18 cellular contexts compared by ENCODE assay signal in the genomic region with DNA sequence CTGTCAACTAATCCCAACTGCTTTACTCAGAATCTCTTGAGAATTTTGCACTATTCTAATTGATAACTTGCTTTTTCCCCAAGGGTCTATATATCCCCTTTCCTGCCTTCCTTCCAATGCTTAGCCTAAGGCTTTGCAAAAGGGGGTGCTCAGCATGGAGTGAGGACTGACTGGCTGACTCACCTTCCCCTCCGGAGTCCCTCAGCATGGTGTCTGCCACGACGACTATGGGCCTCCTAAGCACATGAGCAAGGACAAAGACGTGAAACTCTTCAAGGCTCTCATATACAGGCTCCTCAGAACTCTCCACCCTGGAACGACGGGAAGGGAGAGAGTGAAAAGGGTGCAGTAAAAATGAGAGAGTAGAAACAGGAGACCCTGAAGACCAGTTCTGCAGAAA. TPM values are rescaled to one million over a fixed set of nuclear protein-coding genes. Genes with fewer than 3 reads are reported as not detected.
DNase-seq lines count a peak whose midpoint lies in the region; TF ChIP-seq lines count a peak whose summit lies in the region.
"Had no signal": no experiment of that assay in that cellular context is flagged by ENCODE, and none has a peak within 500 bp of the region (broad histone marks: within the 10 kb centered on the region; RNA-seq: fewer than 3 reads in every experiment).

No MANE protein-coding gene starts in this region.

- WGBS in mammary epithelial cell (ENCODE audit: low coverage, missing lambda C conversion rate), result 85% methylated on average over 6 of the region's 6 CpGs

- peaks cover 75% of the 10 kb centered on the region for H3K36me3 Mint-ChIP-seq in MCF 10A (ENCODE audit: insufficient read depth, unreplicated experiment)
- H3K36me3 Mint-ChIP-seq in nephron progenitor cell (ENCODE audit: low read depth), result peaks cover 86% of the 10 kb centered on the region
- peaks cover 27% of the 10 kb centered on the region for H3K36me3 Mint-ChIP-seq in activated CD4-positive, alpha-beta memory T cell treated with anti-CD3 and anti-CD28 coated beads, Interleukin-2, amount 10 ng/mL, durations not matched to agents 7 days and 5 days (ENCODE audit: low read depth)

- H3K4me1 Mint-ChIP-seq in MCF 10A (ENCODE audit: insufficient read depth, unreplicated experiment) (no peaks in the 10 kb centered on the region), nephron progenitor cell (no peaks in the 10 kb centered on the region)
- no peaks in the 10 kb centered on the region for H3K4me1 Mint-ChIP-seq in activated CD4-positive, alpha-beta memory T cell treated with anti-CD3 and anti-CD28 coated beads, Interleukin-2, amount 10 ng/mL, durations not matched to agents 7 days and 5 days

- no peak overlapping the region for H2AFZ ChIP-seq in mammary epithelial cell (ENCODE audit: low read depth, low read length)

- H3K27ac Mint-ChIP-seq in MCF 10A (ENCODE audit: low read depth, unreplicated experiment) (peak overlapping the region; percentile 20), nephron progenitor cell (peak overlapping the region; percentile 36)
- no peak overlapping the region for H3K27ac Mint-ChIP-seq in activated CD4-positive, alpha-beta memory T cell treated with anti-CD3 and anti-CD28 coated beads, Interleukin-2, amount 10 ng/mL, durations not matched to agents 7 days and 5 days
- H3K27ac Mint-ChIP-seq: CD4-positive, alpha-beta T cell had no signal

- H4K20me1 ChIP-seq in mammary epithelial cell (ENCODE audit: insufficient read depth, low read length), result no peaks in the 10 kb centered on the region
- H4K20me1 ChIP-seq: BLaER1 treated with 17β-estradiol and CSF1 and Interleukin-3, amounts not matched to agents 10 nM and 100 nM had no signal

- TF ChIP-seq CTCF in MCF 10A (IDR thresholded peaks at IDR 0.05; ENCODE audit: unreplicated experiment), result no peak
- TF ChIP-seq CTCF in mammary epithelial cell (conservative IDR thresholded peaks at IDR 0.05 in 1 of 2, IDR thresholded peaks at IDR 0.05 in 1 of 2; ENCODE audit: extremely low read depth in 1 of 2, insufficient read depth in 1 of 2, low read depth in 1 of 2, low read length in 2 of 2), result no peak
- no peak for TF ChIP-seq CTCF in nephron progenitor cell (IDR thresholded peaks at IDR 0.05)

- intact Hi-C loops in MCF 10A (cut with micrococcal nuclease) (no loop called here), mammary epithelial cell (cut with micrococcal nuclease) (no loop called here)

- H3K79me2 ChIP-seq in mammary epithelial cell (ENCODE audit: insufficient read depth, low read length), result no peaks in the 10 kb centered on the region

- H3K4me2 ChIP-seq in mammary epithelial cell (ENCODE audit: insufficient read depth, low read depth, low read length), result no peak overlapping the region
- H3K4me2 ChIP-seq: BLaER1 treated with 17β-estradiol and CSF1 and Interleukin-3, amounts not matched to agents 10 nM and 100 nM had no signal

- no TSS peak for BruUV-seq in MCF 10A (replicated peaks; lab: Mats Ljungman, UMichigan)
- BruUV-seq in mammary epithelial cell (replicated peaks; lab: Mats Ljungman, UMichigan), result no TSS peak

- H3K27ac ChIP-seq in mammary epithelial cell (ENCODE audit: insufficient read depth, low read depth, low read length) (no peak overlapping the region), SK-N-MC (peak overlapping the region; percentile 88)
- H3K27ac ChIP-seq: BLaER1 treated with 17β-estradiol and CSF1 and Interleukin-3, amounts not matched to agents 10 nM and 100 nM had no signal

- CTCF ChIA-PET in MCF 10A (lab: Yijun Ruan, JAX), result interaction anchor here (0.6 to 2.5 kb wide), 2 partner anchors 12 to 237 kb away, joined by 3 to 7 read pairs; no protein-coding TSS in a partner anchor
- CTCF ChIA-PET in mammary epithelial cell (lab: Charles Lee; ENCODE audit: low non-redundant PET), result no interaction called here
- CTCF ChIA-PET in activated CD4-positive, alpha-beta memory T cell treated with anti-CD3 and anti-CD28 coated beads, Interleukin-2, amount 10 ng/mL, durations not matched to agents 7 days and 5 days (lab: Charles Lee), result no interaction called here

- dilution Hi-C loops in mammary epithelial cell (cut with HindIII; ENCODE audit: low sequenced_read_pairs), result no loop called here

- no peak overlapping the region for H3K4me3 Mint-ChIP-seq in MCF 10A (ENCODE audit: unreplicated experiment)
- no peak overlapping the region for H3K4me3 Mint-ChIP-seq in nephron progenitor cell
- no peak overlapping the region for H3K4me3 Mint-ChIP-seq in activated CD4-positive, alpha-beta memory T cell treated with anti-CD3 and anti-CD28 coated beads, Interleukin-2, amount 10 ng/mL, durations not matched to agents 7 days and 5 days
- H3K4me3 Mint-ChIP-seq: CD4-positive, alpha-beta T cell had no signal

- no peaks in the 10 kb centered on the region for H3K27me3 ChIP-seq in mammary epithelial cell (ENCODE audit: insufficient read depth, low read length)
- H3K27me3 ChIP-seq: BLaER1 treated with 17β-estradiol and CSF1 and Interleukin-3, amounts not matched to agents 10 nM and 100 nM had no signal

- H3K4me3 ChIP-seq in mammary epithelial cell (replicated peaks in 1 of 3; ENCODE audit: insufficient read depth in 1 of 3, low read depth in 2 of 3, low read length in 3 of 3) (no peak overlapping the region), SK-N-MC (no peak overlapping the region)
- H3K4me3 ChIP-seq: BLaER1 treated with 17β-estradiol and CSF1 and Interleukin-3, amounts not matched to agents 10 nM and 100 nM; GM12878 had no signal

- in situ Hi-C loops in mammary epithelial cell (cut with MboI; ENCODE audit: low sequenced_read_pairs in 2 of 2), result loop anchor here in 1 of 2 donors (25.0 kb wide), 2 partner anchors 113 to 237 kb away; a partner anchor contains a TSS

- H3K36me3 ChIP-seq in mammary epithelial cell (ENCODE audit: insufficient read depth, low read length) (peaks cover 15% of the 10 kb centered on the region), SK-N-MC (ENCODE audit: insufficient read depth, low read length) (peaks cover 18% of the 10 kb centered on the region)
- H3K36me3 ChIP-seq: BLaER1 treated with 17β-estradiol and CSF1 and Interleukin-3, amounts not matched to agents 10 nM and 100 nM had no signal

- DNase-seq in MCF 10A (ENCODE audit: unreplicated experiment), result no peak
- DNase-seq in mammary epithelial cell, result no peak
- no peak for DNase-seq in SK-N-MC (ENCODE audit: low read depth, low spot score)
- DNase-seq in nephron progenitor cell, result no peak
- DNase-seq in NCI-H2081 treated with DMSO at 0.1 percent for 48 hours (lab: John Stamatoyannopoulos, UW), result no peak
- no peak for DNase-seq in stimulated activated CD4-positive, alpha-beta T cell treated with anti-CD3 and anti-CD28 coated beads, Interleukin-2, amount 100 ng/mL, for 48 hours
- no peak for DNase-seq in activated CD4-positive, alpha-beta memory T cell treated with anti-CD3 and anti-CD28 coated beads, Interleukin-2, amount 10 ng/mL, durations not matched to agents 7 days and 5 days
- DNase-seq: 8988T; ACHN; Calu3; CD4-positive, alpha-beta T cell; DMS 273 treated with DMSO at 0.1 percent for 48 hours; GOT3; HCEC 1CT; IMR-90; KBM-7 had no signal

- H3K9me3 Mint-ChIP-seq in MCF 10A (ENCODE audit: unreplicated experiment) (no peaks in the 10 kb centered on the region), nephron progenitor cell (peaks cover 20% of the 10 kb centered on the region)
- H3K9me3 Mint-ChIP-seq in activated CD4-positive, alpha-beta memory T cell treated with anti-CD3 and anti-CD28 coated beads, Interleukin-2, amount 10 ng/mL, durations not matched to agents 7 days and 5 days, result no peaks in the 10 kb centered on the region
- H3K9me3 Mint-ChIP-seq: CD4-positive, alpha-beta T cell had no signal

- H3K9me3 ChIP-seq in mammary epithelial cell (replicated peaks; ENCODE audit: insufficient read depth, low read length) (no peaks in the 10 kb centered on the region), SK-N-MC (ENCODE audit: low read depth, low read length) (no peaks in the 10 kb centered on the region)

- H3K4me1 ChIP-seq in mammary epithelial cell (ENCODE audit: insufficient read depth, low read length), result no peaks in the 10 kb centered on the region
- H3K4me1 ChIP-seq: BLaER1 treated with 17β-estradiol and CSF1 and Interleukin-3, amounts not matched to agents 10 nM and 100 nM had no signal

- POLR2A ChIA-PET in MCF 10A (lab: Yijun Ruan, JAX), result interaction anchor here (1.2 to 1.5 kb wide), 2 partner anchors 45 to 63 kb away, joined by 4 to 6 read pairs; a partner anchor contains a TSS
- POLR2A ChIA-PET in activated CD4-positive, alpha-beta memory T cell treated with anti-CD3 and anti-CD28 coated beads, Interleukin-2, amount 10 ng/mL, durations not matched to agents 7 days and 5 days (lab: Charles Lee), result no interaction called here

- H3K27me3 Mint-ChIP-seq in MCF 10A (ENCODE audit: insufficient read depth, unreplicated experiment), result no peaks in the 10 kb centered on the region
- no peaks in the 10 kb centered on the region for H3K27me3 Mint-ChIP-seq in nephron progenitor cell (ENCODE audit: low read depth, poor library complexity)
- H3K27me3 Mint-ChIP-seq in activated CD4-positive, alpha-beta memory T cell treated with anti-CD3 and anti-CD28 coated beads, Interleukin-2, amount 10 ng/mL, durations not matched to agents 7 days and 5 days, result no peaks in the 10 kb centered on the region
- H3K27me3 Mint-ChIP-seq: CD4-positive, alpha-beta T cell had no signal

- H3K9ac ChIP-seq in mammary epithelial cell (ENCODE audit: insufficient read depth, low read length) (no peak overlapping the region), SK-N-MC (ENCODE audit: insufficient read length) (no peak overlapping the region)
- H3K9ac ChIP-seq: BLaER1 treated with 17β-estradiol and CSF1 and Interleukin-3, amounts not matched to agents 10 nM and 100 nM had no signal

RNA-seq across cellular contexts. Expression of gene MTMR11, which starts 13.2 kb away (rescaled TPM):
- total RNA-seq in MCF 10A (2022) (23.8 and 33.5 TPM in 2 replicates), mammary epithelial cell (10 to 100 TPM in 1 of 2 donors, 1 to 10 TPM in 1; 7.3 to 14.4 TPM)
- polyA plus RNA-seq in mammary epithelial cell, result 8.7 TPM
- 15.2 TPM for polyA minus RNA-seq in mammary epithelial cell
- 10 to 100 TPM; 19.2 to 20.7 TPM for total RNA-seq in activated CD4-positive, alpha-beta memory T cell treated with anti-CD3 and anti-CD28 coated beads, Interleukin-2, amount 10 ng/mL, durations not matched to agents 7 days and 5 days

RNA-seq across cellular contexts. Expression of gene SF3B4, which starts 22.3 kb away (rescaled TPM):
- total RNA-seq in MCF 10A (2022) (79.2 and 99.2 TPM in 2 replicates), mammary epithelial cell (10 to 100 TPM; 14.2 to 68.8 TPM)
- 29.5 TPM for polyA plus RNA-seq in mammary epithelial cell
- 86.0 TPM for polyA minus RNA-seq in mammary epithelial cell
- 10 to 100 TPM; 82.3 to 84.3 TPM for total RNA-seq in activated CD4-positive, alpha-beta memory T cell treated with anti-CD3 and anti-CD28 coated beads, Interleukin-2, amount 10 ng/mL, durations not matched to agents 7 days and 5 days

RNA-seq across cellular contexts. Expression of gene SV2A, which starts 32.3 kb away (rescaled TPM):
- total RNA-seq in MCF 10A (2022), result 0.12 TPM in 1 of 2 replicates, not detected in the other
- 1 to 10 TPM; 3.4 to 4.0 TPM for total RNA-seq in mammary epithelial cell
- 1.00 TPM for polyA plus RNA-seq in mammary epithelial cell
- not detected for polyA minus RNA-seq in mammary epithelial cell
- 10 to 100 TPM; 14.4 to 15.2 TPM for total RNA-seq in activated CD4-positive, alpha-beta memory T cell treated with anti-CD3 and anti-CD28 coated beads, Interleukin-2, amount 10 ng/mL, durations not matched to agents 7 days and 5 days

RNA-seq across cellular contexts. Expression of gene BOLA1, which starts 50.5 kb away (rescaled TPM):
- 17.4 and 22.4 TPM in 2 replicates for total RNA-seq in MCF 10A (2022)
- 10 to 100 TPM in 1 of 2 donors, 1 to 10 TPM in 1; 7.7 to 15.8 TPM for total RNA-seq in mammary epithelial cell
- polyA plus RNA-seq in mammary epithelial cell, result 13.8 TPM
- polyA minus RNA-seq in mammary epithelial cell, result not detected
- total RNA-seq in activated CD4-positive, alpha-beta memory T cell treated with anti-CD3 and anti-CD28 coated beads, Interleukin-2, amount 10 ng/mL, durations not matched to agents 7 days and 5 days, result 10 to 100 TPM; 24.9 to 27.2 TPM
